Comparison of ENCODE assay signal across 22 cellular contexts in the genomic region with DNA sequence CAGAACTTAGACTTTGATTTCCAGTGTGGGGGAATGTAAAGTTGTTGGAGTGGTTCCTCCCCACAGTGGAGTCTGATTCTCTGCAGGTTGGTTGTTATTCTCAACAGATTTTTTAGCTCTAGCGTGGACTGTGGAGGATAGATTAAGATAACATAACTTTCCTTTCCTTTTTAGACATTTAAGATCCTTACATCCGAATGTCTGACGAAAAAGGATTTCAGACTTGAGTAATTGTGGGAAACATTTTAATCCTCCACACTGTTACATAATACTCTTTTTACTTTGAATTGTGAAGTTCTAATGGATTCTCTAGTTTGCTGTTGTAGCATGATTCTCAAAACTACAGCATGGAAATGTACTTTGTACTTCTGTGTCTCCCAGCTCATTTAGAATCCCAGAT.
"Had no signal": no experiment of that assay in that cellular context is flagged by ENCODE, and none has a peak within 500 bp of the region (broad histone marks: within the 10 kb centered on the region; RNA-seq: fewer than 3 reads in every experiment).

No MANE protein-coding gene starts in this region.

- H3K9me3 Mint-ChIP-seq: activated CD4-positive, alpha-beta T cell treated with anti-CD3 and anti-CD28 coated beads, Interleukin-2, amount 10 ng/mL, durations not matched to agents 24 days and 14 days; activated CD8-positive, alpha-beta T cell treated with anti-CD3 and anti-CD28 coated beads for 36 hours; activated naive CD8-positive, alpha-beta T cell treated with anti-CD3 and anti-CD28 coated beads, Interleukin-2, amount 10 ng/mL, durations not matched to agents 7 days and 5 days; activated T-helper 17 cell treated with anti-CD3 and anti-CD28 coated beads, Interleukin-2, amount 50 U/mL, for 72 hours; central memory CD8-positive, alpha-beta T cell had no signal

- H3K9me3 ChIP-seq: pancreas, spleen, thyroid gland had no signal

- H3K27ac Mint-ChIP-seq: activated CD4-positive, alpha-beta T cell treated with anti-CD3 and anti-CD28 coated beads, Interleukin-2, amount 10 ng/mL, durations not matched to agents 24 days and 14 days; activated CD8-positive, alpha-beta T cell treated with anti-CD3 and anti-CD28 coated beads for 36 hours; activated naive CD8-positive, alpha-beta T cell treated with anti-CD3 and anti-CD28 coated beads, Interleukin-2, amount 10 ng/mL, durations not matched to agents 7 days and 5 days; activated T-helper 17 cell treated with anti-CD3 and anti-CD28 coated beads, Interleukin-2, amount 50 U/mL, for 72 hours; stimulated activated naive B cell treated with anti-CD40 and anti-IgM and Interleukin-4, amounts not matched to agents 10 μg/mL and 1 μg/mL and 100 μg/mL, for 72 hours had no signal

- DNase-seq: activated CD4-positive, alpha-beta T cell treated with anti-CD3 and anti-CD28 coated beads, Interleukin-2, amount 10 ng/mL, durations not matched to agents 24 days and 14 days; activated CD4-positive, CD25-positive, alpha-beta regulatory T cell; activated CD8-positive, alpha-beta T cell treated with anti-CD3 and anti-CD28 coated beads for 36 hours; activated naive CD4-positive, alpha-beta T cell treated with Interleukin-2 at 50 U/mL for 16 hours; activated naive CD8-positive, alpha-beta T cell treated with anti-CD3 and anti-CD28 coated beads, Interleukin-2, amount 10 ng/mL, durations not matched to agents 7 days and 5 days; activated T-cell treated with anti-CD3 and anti-CD28 coated beads, Interleukin-2, amount 50 U/mL, for 1 hour; anterior cingulate cortex; effector CD4-positive, alpha-beta T cell; hippocampal formation; islet precursor cell; mammary epithelial cell; pancreas; spleen; stimulated activated naive B cell treated with anti-CD40 and anti-IgM and Interleukin-4, amounts not matched to agents 10 μg/mL and 1 μg/mL and 100 μg/mL, for 72 hours; thyroid gland had no signal

- H3K27me3 ChIP-seq: pancreas, spleen, thyroid gland had no signal

- H3K27me3 Mint-ChIP-seq: activated CD8-positive, alpha-beta T cell treated with anti-CD3 and anti-CD28 coated beads for 36 hours; activated T-helper 17 cell treated with anti-CD3 and anti-CD28 coated beads, Interleukin-2, amount 50 U/mL, for 72 hours; central memory CD8-positive, alpha-beta T cell had no signal

- H3K4me3 Mint-ChIP-seq: activated CD4-positive, alpha-beta T cell treated with anti-CD3 and anti-CD28 coated beads, Interleukin-2, amount 10 ng/mL, durations not matched to agents 24 days and 14 days; activated CD8-positive, alpha-beta T cell treated with anti-CD3 and anti-CD28 coated beads for 36 hours; activated naive CD8-positive, alpha-beta T cell treated with anti-CD3 and anti-CD28 coated beads, Interleukin-2, amount 10 ng/mL, durations not matched to agents 7 days and 5 days; activated T-helper 17 cell treated with anti-CD3 and anti-CD28 coated beads, Interleukin-2, amount 50 U/mL, for 72 hours; central memory CD8-positive, alpha-beta T cell; stimulated activated naive B cell treated with anti-CD40 and anti-IgM and Interleukin-4, amounts not matched to agents 10 μg/mL and 1 μg/mL and 100 μg/mL, for 72 hours had no signal

- H3K36me3 Mint-ChIP-seq: activated naive CD8-positive, alpha-beta T cell treated with anti-CD3 and anti-CD28 coated beads, Interleukin-2, amount 10 ng/mL, durations not matched to agents 7 days and 5 days; stimulated activated naive B cell treated with anti-CD40 and anti-IgM and Interleukin-4, amounts not matched to agents 10 μg/mL and 1 μg/mL and 100 μg/mL, for 72 hours had no signal

- ATAC-seq: activated CD8-positive, alpha-beta T cell treated with anti-CD3 and anti-CD28 coated beads for 36 hours; activated T-helper 17 cell treated with anti-CD3 and anti-CD28 coated beads, Interleukin-2, amount 50 U/mL, for 72 hours; esophagus mucosa; left lobe of liver; pancreas; sciatic nerve; stimulated activated naive B cell treated with anti-CD40 and anti-IgM and Interleukin-4, amounts not matched to agents 10 μg/mL and 1 μg/mL and 100 μg/mL, for 72 hours had no signal

- H3K4me3 ChIP-seq: coronary artery, pancreas, SK-N-MC, spleen, thyroid gland had no signal

- H3K4me1 Mint-ChIP-seq: activated naive CD8-positive, alpha-beta T cell treated with anti-CD3 and anti-CD28 coated beads, Interleukin-2, amount 10 ng/mL, durations not matched to agents 7 days and 5 days; stimulated activated naive B cell treated with anti-CD40 and anti-IgM and Interleukin-4, amounts not matched to agents 10 μg/mL and 1 μg/mL and 100 μg/mL, for 72 hours had no signal

- H3K27ac ChIP-seq: pancreas, SK-N-MC, thyroid gland had no signal

- H3K36me3 ChIP-seq: pancreas, spleen, thyroid gland had no signal
